Comparison of ENCODE assay signal across 8 cellular contexts in the genomic region with DNA sequence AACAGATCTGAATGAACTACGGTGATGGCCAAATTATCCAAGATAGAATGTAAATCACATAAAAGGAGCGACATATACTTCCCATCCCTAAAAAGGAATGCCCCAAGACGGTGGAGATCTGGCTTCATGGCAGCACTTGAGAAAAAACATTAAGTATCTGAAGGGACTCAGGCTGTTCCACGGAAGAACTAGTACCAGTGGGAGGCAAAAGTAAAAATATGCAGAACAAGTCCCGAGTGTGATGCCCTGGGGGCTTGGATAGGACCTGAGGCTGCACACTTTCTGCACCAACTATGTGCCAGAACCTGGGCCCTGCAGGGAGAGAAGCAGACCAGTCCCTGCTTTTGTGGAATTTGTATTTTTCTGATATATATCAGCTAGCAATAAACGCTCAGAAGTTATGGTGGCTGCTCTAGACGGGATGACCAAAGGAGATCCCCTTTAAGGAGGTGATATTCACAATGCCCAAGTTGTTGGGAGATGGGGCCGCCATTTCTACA. TPM values are rescaled to one million over a fixed set of nuclear protein-coding genes. Genes with fewer than 3 reads are reported as not detected.
A peak's percentile ranks its signal among the peaks of the same experiment; 100 is the strongest.
DNase-seq lines count a peak whose midpoint lies in the region; TF ChIP-seq lines count a peak whose summit lies in the region.

No MANE protein-coding gene starts in this region.

- H3K27ac ChIP-seq in KMS-11 (peak overlapping the region; percentile 73), coronary artery (peak overlapping the region; percentile 84 to 98)

- H3K36me3 ChIP-seq in KMS-11 (ENCODE audit: insufficient read depth): no peaks in the 10 kb centered on the region

- peak overlapping the region; percentile 90 for H3K4me3 Mint-ChIP-seq in neural crest cell

- DNase-seq in coronary artery (ENCODE audit: low spot score) (no peak), neural crest cell (ENCODE audit: low read depth, low spot score) (no peak), NCI-H748 treated with DMSO at 0.1 percent for 48 hours (lab: John Stamatoyannopoulos, UW) (no peak), kidney glomerular epithelial cell (lab: John Stamatoyannopoulos, UW) (no peak), 8988T (no peak), epidermal melanocyte (ENCODE audit: insufficient read length, low spot score) (no peak)

- TF ChIP-seq CTCF in GM12875 (IDR thresholded peaks at IDR 0.05; ENCODE audit: borderline replicate concordance, insufficient read depth, low read depth, low read length): no peak
- peak; percentile 13; the same call in 1 of the 2 replicates for TF ChIP-seq CTCF in KMS-11 (conservative IDR thresholded peaks at IDR 0.05; ENCODE audit: low read depth, low read length)
- TF ChIP-seq CTCF in coronary artery (IDR thresholded peaks at IDR 0.05): no peak
- no peak for TF ChIP-seq CTCF in neural crest cell (conservative IDR thresholded peaks at IDR 0.05)

- H3K4me3 ChIP-seq in GM12875 (ENCODE audit: low read depth, low read length) (peak overlapping the region; percentile 58), KMS-11 (IDR thresholded peaks at IDR 0.05; ENCODE audit: insufficient read depth, low read depth, low read length) (no peak overlapping the region), coronary artery (peak overlapping the region; percentile 89)

- H3K4me2 ChIP-seq in KMS-11: peak overlapping the region; percentile 93

- no peaks in the 10 kb centered on the region for H3K27me3 ChIP-seq in KMS-11 (ENCODE audit: insufficient read depth, low read depth)

- H3K79me2 ChIP-seq in KMS-11 (ENCODE audit: insufficient read depth, low read depth): peaks cover 37% of the 10 kb centered on the region

- peak overlapping the region; percentile 65 for H3K27ac Mint-ChIP-seq in neural crest cell (ENCODE audit: unreplicated experiment)

- H2AFZ ChIP-seq in KMS-11 (ENCODE audit: low read depth): peak overlapping the region; percentile 82

- H3K4me1 ChIP-seq in KMS-11 (ENCODE audit: low read depth, poor library complexity, severe bottlenecking): peaks cover 72% of the 10 kb centered on the region

- peaks cover 77% of the 10 kb centered on the region for H3K4me1 Mint-ChIP-seq in neural crest cell

- H4K20me1 ChIP-seq in KMS-11 (ENCODE audit: insufficient read depth): no peaks in the 10 kb centered on the region

- no peaks in the 10 kb centered on the region for H3K27me3 Mint-ChIP-seq in neural crest cell (ENCODE audit: low read depth)

- H3K9me3 Mint-ChIP-seq in neural crest cell: peaks cover 3% of the 10 kb centered on the region

- H3K36me3 Mint-ChIP-seq in neural crest cell (ENCODE audit: low read depth): peaks cover 18% of the 10 kb centered on the region

- peak overlapping the region; percentile 76 for H3K9ac ChIP-seq in KMS-11

RNA-seq across cellular contexts. Expression of gene CKLF, which starts 0.5 kb away (rescaled TPM):
- 48.8 and 51.2 TPM in 2 replicates for total RNA-seq in neural crest cell

RNA-seq across cellular contexts. Expression of gene TK2, which starts 1.9 kb away (rescaled TPM):
- total RNA-seq in neural crest cell: 12.6 and 16.3 TPM in 2 replicates

RNA-seq across cellular contexts. Expression of gene CMTM1, which starts 14.4 kb away (rescaled TPM):
- 17.1 and 18.4 TPM in 2 replicates for total RNA-seq in neural crest cell

RNA-seq across cellular contexts. Expression of gene CMTM2, which starts 27.4 kb away (rescaled TPM):
- 0.54 and 0.75 TPM in 2 replicates for total RNA-seq in neural crest cell

RNA-seq across cellular contexts. Expression of gene CMTM3, which starts 52.7 kb away (rescaled TPM):
- total RNA-seq in neural crest cell: 89.2 and 91.6 TPM in 2 replicates
